ENCODE assay signal across 8 cellular contexts in the genomic region with DNA sequence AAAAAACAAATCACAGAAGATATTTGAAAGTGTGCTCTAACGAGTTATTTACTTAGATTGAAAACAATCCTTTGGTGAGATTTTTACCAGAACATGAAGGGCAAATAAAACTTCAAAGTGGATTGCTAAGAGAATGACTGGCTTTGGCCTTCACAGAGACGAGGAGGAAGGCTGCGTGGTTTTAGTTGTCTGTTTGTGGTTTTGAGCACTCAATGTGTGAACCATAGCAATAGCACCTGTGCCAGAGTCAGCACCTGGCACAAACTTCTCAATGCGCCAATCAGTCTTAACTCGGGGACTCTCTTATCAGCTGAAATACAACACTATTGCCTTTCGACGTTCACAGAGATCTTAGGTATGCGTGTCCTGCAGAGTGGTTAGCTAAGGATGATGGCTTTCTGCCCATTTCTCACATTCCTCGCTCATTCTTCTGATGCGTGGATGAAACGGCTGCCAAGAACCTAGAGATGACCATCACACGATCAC.
DNase-seq lines count a peak whose midpoint lies in the region; ATAC-seq and TF ChIP-seq lines count a peak whose summit lies in the region.

No MANE protein-coding gene starts in this region.

- intact Hi-C loops in CD8-positive, alpha-beta T cell (cut with DNase I, micrococcal nuclease) = loop anchor here (1.0 to 10.0 kb wide), 7 partner anchors 9 to 1850 kb away; a partner anchor contains a TSS

- peak overlapping the region; percentile 61 for H3K4me3 Mint-ChIP-seq in CD8-positive, alpha-beta T cell

- H3K27me3 ChIP-seq in CD8-positive, alpha-beta T cell (ENCODE audit: insufficient read depth, low read length) = no peaks in the 10 kb centered on the region
- H3K27me3 ChIP-seq in HL-60 (ENCODE audit: insufficient read depth, poor library complexity, severe bottlenecking) = no peaks in the 10 kb centered on the region

- no peak overlapping the region for H3K4me3 ChIP-seq in CD8-positive, alpha-beta T cell (ENCODE audit: low read depth, low read length)
- no peak overlapping the region for H3K4me3 ChIP-seq in HL-60 (replicated peaks; ENCODE audit: insufficient read depth, low read length)

- POLR2A ChIA-PET in CD8-positive, alpha-beta T cell (lab: Charles Lee) = interaction anchor here (0.8 to 4.1 kb wide), 15 partner anchors 8 to 72 kb away, joined by 3 to 24 read pairs (median 4); a partner anchor contains a TSS
- POLR2A ChIA-PET in RWPE1 (lab: Yijun Ruan, JAX; ENCODE audit: low non-redundant PET) = no interaction called here

- H3K4me1 Mint-ChIP-seq in CD8-positive, alpha-beta T cell (ENCODE audit: low read depth) = peaks cover 84% of the 10 kb centered on the region

- H3K27ac ChIP-seq in CD8-positive, alpha-beta T cell (ENCODE audit: low read depth, low read length) = peak overlapping the region; percentile 80
- H3K27ac ChIP-seq in HL-60 (replicated peaks) = peak overlapping the region; percentile 96
- H3K27ac ChIP-seq in RWPE1 = no peak overlapping the region

- peak overlapping the region; percentile 99 for H3K27ac Mint-ChIP-seq in CD8-positive, alpha-beta T cell

- CTCF ChIA-PET in CD8-positive, alpha-beta T cell (lab: Charles Lee) = interaction anchor here (0.7 to 3.4 kb wide), 13 partner anchors 8 to 150 kb away, joined by 3 to 20 read pairs (median 5); a partner anchor contains a TSS
- CTCF ChIA-PET in RWPE1 (lab: Yijun Ruan, JAX) = no interaction called here

- no peaks in the 10 kb centered on the region for H3K9me3 ChIP-seq in CD8-positive, alpha-beta T cell (ENCODE audit: low read length)

- H3K4me1 ChIP-seq in CD8-positive, alpha-beta T cell (ENCODE audit: insufficient read depth, low read length) = peaks cover 84% of the 10 kb centered on the region

- DNase-seq in CD8-positive, alpha-beta T cell = peak in 6 of 7 experiments; percentile 51 to 84 (median 70)
- DNase-seq in GM20000 (ENCODE audit: low spot score) = peak; percentile 56
- peak in 1 of 2 experiments; percentile 70 for DNase-seq in HL-60 (ENCODE audit: low read depth in 1 of 2, low spot score in 1 of 2)
- peak; percentile 59 for DNase-seq in activated T-cell treated with anti-CD3 and anti-CD28 coated beads, Interleukin-2, amount 50 U/mL, for 1 hour
- DNase-seq in kidney glomerular epithelial cell (lab: John Stamatoyannopoulos, UW) = peak; percentile 33
- DNase-seq in RWPE1 (ENCODE audit: low spot score) = no peak
- DNase-seq in NCI-H2227 treated with DMSO at 0.1 percent for 48 hours (lab: John Stamatoyannopoulos, UW) = no peak
- DNase-seq in islet precursor cell = no peak

- no peaks in the 10 kb centered on the region for H3K9me3 Mint-ChIP-seq in CD8-positive, alpha-beta T cell

- H3K27me3 Mint-ChIP-seq in CD8-positive, alpha-beta T cell (ENCODE audit: low read depth) = no peaks in the 10 kb centered on the region

- H3K36me3 Mint-ChIP-seq in CD8-positive, alpha-beta T cell = peaks cover 37% of the 10 kb centered on the region

- peak; percentile 72 for ATAC-seq in CD8-positive, alpha-beta T cell

- no peak for TF ChIP-seq CTCF in CD8-positive, alpha-beta T cell (IDR thresholded peaks at IDR 0.05)
- no peak for TF ChIP-seq CTCF in GM20000 (IDR thresholded peaks at IDR 0.05; ENCODE audit: extremely low read depth, missing control alignments)
- no peak for TF ChIP-seq CTCF in HL-60 (IDR thresholded peaks at IDR 0.05; ENCODE audit: insufficient read depth, low read length)
- no peak for TF ChIP-seq CTCF in RWPE1 (conservative IDR thresholded peaks at IDR 0.05; ENCODE audit: low read depth)

- no peaks in the 10 kb centered on the region for H3K36me3 ChIP-seq in CD8-positive, alpha-beta T cell (ENCODE audit: insufficient read depth, low read length)

Comparison
In these comparisons a context has a peak if more than half of its experiments do, and no peak if none do; other contexts are left out.
1. DNase-seq: peak in CD8-positive, alpha-beta T cell (6 of 7), GM20000 (single experiment), activated T-cell treated with anti-CD3 and anti-CD28 coated beads, Interleukin-2, amount 50 U/mL, for 1 hour (single experiment) and kidney glomerular epithelial cell (single experiment); none in RWPE1 (single experiment), NCI-H2227 treated with DMSO at 0.1 percent for 48 hours (single experiment) and islet precursor cell (single experiment).